In genomic region chr7:100568936-100569844, GRCh38 we compare ENCODE assay signal across 7 cellular contexts. TPM values are rescaled to one million over a fixed set of nuclear protein-coding genes. Genes with fewer than 3 reads are reported as not detected.
DNase-seq lines count a peak whose midpoint lies in the region; ATAC-seq and TF ChIP-seq lines count a peak whose summit lies in the region.

No MANE protein-coding gene starts in this region.

- peaks cover 58% of the 10 kb centered on the region for H3K4me1 Mint-ChIP-seq in activated CD8-positive, alpha-beta T cell treated with anti-CD3 and anti-CD28 coated beads, Interleukin-2, amount 10 ng/mL, durations not matched to agents 7 days and 5 days (ENCODE audit: low read depth)
- H3K4me1 Mint-ChIP-seq in naive B cell (peaks cover 23 to 54% (median 46%) of the 10 kb centered on the region in 3 donors), type B pancreatic cell (ENCODE audit: unreplicated experiment) (peaks cover 28% of the 10 kb centered on the region)

- H3K27ac Mint-ChIP-seq in activated CD8-positive, alpha-beta T cell treated with anti-CD3 and anti-CD28 coated beads, Interleukin-2, amount 10 ng/mL, durations not matched to agents 7 days and 5 days, result peak overlapping the region; percentile 77
- H3K27ac Mint-ChIP-seq in naive B cell, result peak overlapping the region in 2 of 6 donors; percentile 42 to 89
- peak overlapping the region; percentile 64 for H3K27ac Mint-ChIP-seq in type B pancreatic cell

- in situ Hi-C loops in GM13976 (cut with MboI; ENCODE audit: low sequenced_read_pairs, unreplicated experiment), result loop anchor here (25.0 kb wide), 1 partner anchor 107 kb away; the partner anchor contains the start of gene SPACDR

- H3K36me3 Mint-ChIP-seq in activated CD8-positive, alpha-beta T cell treated with anti-CD3 and anti-CD28 coated beads, Interleukin-2, amount 10 ng/mL, durations not matched to agents 7 days and 5 days (ENCODE audit: low read depth), result peaks cover 17% of the 10 kb centered on the region
- H3K36me3 Mint-ChIP-seq in naive B cell (no peaks in the 10 kb centered on the region), type B pancreatic cell (no peaks in the 10 kb centered on the region)

- peak overlapping the region; percentile 40 for H3K4me3 Mint-ChIP-seq in activated CD8-positive, alpha-beta T cell treated with anti-CD3 and anti-CD28 coated beads, Interleukin-2, amount 10 ng/mL, durations not matched to agents 7 days and 5 days
- H3K4me3 Mint-ChIP-seq in naive B cell, result peak overlapping the region in 7 of 8 donors; percentile 41 to 85 (median 70)
- peak overlapping the region; percentile 67 for H3K4me3 Mint-ChIP-seq in type B pancreatic cell

- POLR2A ChIA-PET in activated CD8-positive, alpha-beta T cell treated with anti-CD3 and anti-CD28 coated beads, Interleukin-2, amount 10 ng/mL, durations not matched to agents 7 days and 5 days (lab: Charles Lee), result interaction anchor here (0.6 kb wide), 1 partner anchor 10 kb away, joined by 4 read pairs; no protein-coding TSS in a partner anchor

- H3K9me3 Mint-ChIP-seq in activated CD8-positive, alpha-beta T cell treated with anti-CD3 and anti-CD28 coated beads, Interleukin-2, amount 10 ng/mL, durations not matched to agents 7 days and 5 days (ENCODE audit: insufficient read depth), result no peaks in the 10 kb centered on the region
- H3K9me3 Mint-ChIP-seq in naive B cell (no peaks in the 10 kb centered on the region), type B pancreatic cell (no peaks in the 10 kb centered on the region)

- DNase-seq in GM13976 (ENCODE audit: low spot score), result peak; percentile 73
- peak; percentile 53 to 63 for DNase-seq in NCI-H1930 (lab: John Stamatoyannopoulos, UW)
- DNase-seq in activated CD8-positive, alpha-beta T cell treated with anti-CD3 and anti-CD28 coated beads, Interleukin-2, amount 10 ng/mL, durations not matched to agents 7 days and 5 days, result peak; percentile 61
- DNase-seq in epithelial cell of esophagus (ENCODE audit: low read depth), result no peak
- DNase-seq in naive B cell, result peak; percentile 42
- peak; percentile 73 for DNase-seq in type B pancreatic cell (ENCODE audit: extremely low spot score, unreplicated experiment)

- no peaks in the 10 kb centered on the region for H3K27me3 Mint-ChIP-seq in activated CD8-positive, alpha-beta T cell treated with anti-CD3 and anti-CD28 coated beads, Interleukin-2, amount 10 ng/mL, durations not matched to agents 7 days and 5 days (ENCODE audit: low read depth)
- no peaks in the 10 kb centered on the region for H3K27me3 Mint-ChIP-seq in naive B cell
- H3K27me3 Mint-ChIP-seq in type B pancreatic cell, result peaks cover 4% of the 10 kb centered on the region

- TF ChIP-seq CTCF in GM13976 (IDR thresholded peaks at IDR 0.05; ENCODE audit: borderline replicate concordance, control extremely low read depth, extremely low read depth, insufficient read depth, missing control alignments) (peak; percentile 42), epithelial cell of esophagus (IDR thresholded peaks at IDR 0.05; ENCODE audit: insufficient read depth, low read depth, low read length, missing control alignments) (peak; percentile 33), type B pancreatic cell (conservative IDR thresholded peaks at IDR 0.05) (peak; percentile 67)

- H3K4me3 ChIP-seq in epithelial cell of esophagus (ENCODE audit: low read length), result no peak overlapping the region

- CTCF ChIA-PET in activated CD8-positive, alpha-beta T cell treated with anti-CD3 and anti-CD28 coated beads, Interleukin-2, amount 10 ng/mL, durations not matched to agents 7 days and 5 days (lab: Charles Lee), result interaction anchor here (0.8 to 2.0 kb wide), 8 partner anchors 9 to 157 kb away, joined by 3 to 11 read pairs (median 4); partner anchors contain the start of genes FBXO24, LRCH4 and POP7

- peak; percentile 35 for ATAC-seq in activated CD8-positive, alpha-beta T cell treated with anti-CD3 and anti-CD28 coated beads, Interleukin-2, amount 10 ng/mL, durations not matched to agents 7 days and 5 days
- ATAC-seq in naive B cell (ENCODE audit: low read depth in 2 of 2) (peak; percentile 39 to 44), GM19035 (IDR thresholded peaks at IDR 0.05; ENCODE audit: unreplicated experiment) (no peak)

RNA-seq across cellular contexts. Expression of gene SAP25, which starts 4.5 kb away (rescaled TPM):
- 10 to 100 TPM; 29.8 to 30.0 TPM for total RNA-seq in activated CD8-positive, alpha-beta T cell treated with anti-CD3 and anti-CD28 coated beads, Interleukin-2, amount 10 ng/mL, durations not matched to agents 7 days and 5 days
- not detected for polyA plus RNA-seq in naive B cell (ENCODE audit: low read depth in 6 of 6)
- total RNA-seq in type B pancreatic cell (ENCODE audit: low replicate concordance), result 3.1 and 5.6 TPM in 2 replicates

RNA-seq across cellular contexts. Expression of gene LRCH4, which starts 16.7 kb away (rescaled TPM):
- 100 to 1,000 TPM; 191 to 193 TPM for total RNA-seq in activated CD8-positive, alpha-beta T cell treated with anti-CD3 and anti-CD28 coated beads, Interleukin-2, amount 10 ng/mL, durations not matched to agents 7 days and 5 days
- polyA plus RNA-seq in naive B cell (ENCODE audit: low read depth in 6 of 6), result 100 to 1,000 TPM in 4 of 6 donors, 10 to 100 TPM in 2; 81.4 to 172 (median 106) TPM
- 64.5 and 66.7 TPM in 2 replicates for total RNA-seq in type B pancreatic cell (ENCODE audit: low replicate concordance)

RNA-seq across cellular contexts. Expression of gene FBXO24, which starts 16.9 kb away (rescaled TPM):
- total RNA-seq in activated CD8-positive, alpha-beta T cell treated with anti-CD3 and anti-CD28 coated beads, Interleukin-2, amount 10 ng/mL, durations not matched to agents 7 days and 5 days, result under 1 TPM; 0.37 to 0.45 TPM
- 1 to 10 TPM in 2 of 6 donors, under 1 TPM in 3, not detected in 1; 0.13 to 1.7 (median 0.89) TPM for polyA plus RNA-seq in naive B cell (ENCODE audit: low read depth in 6 of 6)
- total RNA-seq in type B pancreatic cell (ENCODE audit: low replicate concordance), result 0.76 and 0.77 TPM in 2 replicates

RNA-seq across cellular contexts. Expression of gene AGFG2, which starts 30.2 kb away (rescaled TPM):
- 10 to 100 TPM; 43.0 to 46.0 TPM for total RNA-seq in activated CD8-positive, alpha-beta T cell treated with anti-CD3 and anti-CD28 coated beads, Interleukin-2, amount 10 ng/mL, durations not matched to agents 7 days and 5 days
- 1 to 10 TPM in 5 of 6 donors, not detected in 1; 3.1 to 5.9 (median 4.1) TPM for polyA plus RNA-seq in naive B cell (ENCODE audit: low read depth in 6 of 6)
- total RNA-seq in type B pancreatic cell (ENCODE audit: low replicate concordance), result 16.3 and 21.0 TPM in 2 replicates

RNA-seq across cellular contexts. Expression of gene PCOLCE, which starts 33.0 kb away (rescaled TPM):
- 10 to 100 TPM; 17.0 to 17.6 TPM for total RNA-seq in activated CD8-positive, alpha-beta T cell treated with anti-CD3 and anti-CD28 coated beads, Interleukin-2, amount 10 ng/mL, durations not matched to agents 7 days and 5 days
- polyA plus RNA-seq in naive B cell (ENCODE audit: low read depth in 6 of 6), result 1 to 10 TPM in 1 of 6 donors, under 1 TPM in 4, not detected in 1; 0.23 to 1.1 (median 0.86) TPM
- total RNA-seq in type B pancreatic cell (ENCODE audit: low replicate concordance), result 11.6 and 152 TPM in 2 replicates
